Comparison of ENCODE assay signal across 8 cellular contexts in genomic region chr11:131688056-131688693, GRCh38.
DNase-seq lines count a peak whose midpoint lies in the region; ATAC-seq and TF ChIP-seq lines count a peak whose summit lies in the region.

No MANE protein-coding gene starts in this region.

- CTCF ChIA-PET in AG04450 (lab: Charles Lee): interaction anchor here (0.5 to 3.0 kb wide), 50 partner anchors 10 to 1376 kb away, joined by 3 to 48 read pairs (median 4); no protein-coding TSS in a partner anchor

- peaks cover 28% of the 10 kb centered on the region for H3K4me1 Mint-ChIP-seq in brain

- H3K9me3 Mint-ChIP-seq in brain: no peaks in the 10 kb centered on the region

- H3K27ac Mint-ChIP-seq in brain: no peak overlapping the region

- ATAC-seq in HG02623 (IDR thresholded peaks at IDR 0.05; ENCODE audit: unreplicated experiment): peak; percentile 86
- peak; percentile 48 for ATAC-seq in stimulated activated naive CD8-positive, alpha-beta T cell treated with anti-CD3 and anti-CD28 coated beads, Interleukin-15, Interleukin-2, amounts not matched to agents 100 U/mL and 50 U/mL, for 24 hours

- POLR2A ChIA-PET in AG04450 (lab: Yijun Ruan, JAX): interaction anchor here (0.6 to 1.0 kb wide), 2 partner anchors 56 to 412 kb away, joined by 3 read pairs; no protein-coding TSS in a partner anchor

- H3K4me1 ChIP-seq in effector memory CD4-positive, alpha-beta T cell (ENCODE audit: control insufficient read depth, insufficient read depth, low read length, poor library complexity, severe bottlenecking): no peaks in the 10 kb centered on the region

- peaks cover 4% of the 10 kb centered on the region for H3K27me3 Mint-ChIP-seq in brain

- DNase-seq in AG04450 (ENCODE audit: low read depth, low spot score): no peak
- peak; percentile 57 for DNase-seq in GM12865 (ENCODE audit: low read depth)
- DNase-seq in NCI-H2227 treated with DMSO at 0.1 percent for 48 hours (lab: John Stamatoyannopoulos, UW): peak; percentile 70
- DNase-seq in kidney tubule cell (ENCODE audit: low spot score): peak; percentile 46
- peak; percentile 57 for DNase-seq in stimulated activated naive CD8-positive, alpha-beta T cell treated with anti-CD3 and anti-CD28 coated beads, Interleukin-15, Interleukin-2, amounts not matched to agents 100 U/mL and 50 U/mL, for 24 hours
- no peak for DNase-seq in effector memory CD4-positive, alpha-beta T cell

- peaks cover 11% of the 10 kb centered on the region for H3K27me3 ChIP-seq in AG04450 (ENCODE audit: control insufficient read depth, insufficient read depth, low read length)
- no peaks in the 10 kb centered on the region for H3K27me3 ChIP-seq in effector memory CD4-positive, alpha-beta T cell (replicated peaks; ENCODE audit: control insufficient read depth, insufficient read depth, low read length, poor library complexity, severe bottlenecking)

- TF ChIP-seq CTCF in AG04450 (IDR thresholded peaks at IDR 0.05; ENCODE audit: low read depth, low read length) (peak; percentile 89), GM12865 (IDR thresholded peaks at IDR 0.05; ENCODE audit: insufficient read depth, low read depth, low read length, missing control alignments) (peak; percentile 78), brain (conservative IDR thresholded peaks at IDR 0.05) (peak; percentile 74 to 92)

- H3K4me3 ChIP-seq in AG04450 (ENCODE audit: low read depth, low read length) (peak overlapping the region; percentile 46), GM12865 (ENCODE audit: low read depth, low read length) (no peak overlapping the region)
- H3K4me3 ChIP-seq in effector memory CD4-positive, alpha-beta T cell (ENCODE audit: insufficient read depth, low read depth, low read length, poor library complexity, severe bottlenecking): no peak overlapping the region

- peak overlapping the region in 1 of 5 experiments; percentile 23 for H3K4me3 Mint-ChIP-seq in brain

- no peaks in the 10 kb centered on the region for H3K36me3 ChIP-seq in effector memory CD4-positive, alpha-beta T cell (ENCODE audit: control insufficient read depth, insufficient read depth, low read length)

- no peak overlapping the region for H3K27ac ChIP-seq in AG04450 (ENCODE audit: low read depth, low read length)
- H3K27ac ChIP-seq in effector memory CD4-positive, alpha-beta T cell (ENCODE audit: insufficient read depth, low read length, poor library complexity, severe bottlenecking): no peak overlapping the region

- no peaks in the 10 kb centered on the region for H3K36me3 Mint-ChIP-seq in brain

- no peaks in the 10 kb centered on the region; the same call in 1 of the 2 replicates for H3K9me3 ChIP-seq in AG04450 (ENCODE audit: control insufficient read depth, insufficient read depth, low read length)
- H3K9me3 ChIP-seq in effector memory CD4-positive, alpha-beta T cell (ENCODE audit: control insufficient read depth, low read length): no peaks in the 10 kb centered on the region

Comparison
In these comparisons a context has a peak if more than half of its experiments do, and no peak if none do; other contexts are left out.
1. DNase-seq: peak in GM12865 (single experiment), NCI-H2227 treated with DMSO at 0.1 percent for 48 hours (single experiment), kidney tubule cell (single experiment) and stimulated activated naive CD8-positive, alpha-beta T cell treated with anti-CD3 and anti-CD28 coated beads, Interleukin-15, Interleukin-2, amounts not matched to agents 100 U/mL and 50 U/mL, for 24 hours (single experiment); none in AG04450 (single experiment) and effector memory CD4-positive, alpha-beta T cell (0 of 3).
2. Peak in every context shown above with its lines, with median percentiles within 50 percentile points of each other: CTCF ChIP-seq.